ENCODE assay signal across 8 cellular contexts in the genomic region with DNA sequence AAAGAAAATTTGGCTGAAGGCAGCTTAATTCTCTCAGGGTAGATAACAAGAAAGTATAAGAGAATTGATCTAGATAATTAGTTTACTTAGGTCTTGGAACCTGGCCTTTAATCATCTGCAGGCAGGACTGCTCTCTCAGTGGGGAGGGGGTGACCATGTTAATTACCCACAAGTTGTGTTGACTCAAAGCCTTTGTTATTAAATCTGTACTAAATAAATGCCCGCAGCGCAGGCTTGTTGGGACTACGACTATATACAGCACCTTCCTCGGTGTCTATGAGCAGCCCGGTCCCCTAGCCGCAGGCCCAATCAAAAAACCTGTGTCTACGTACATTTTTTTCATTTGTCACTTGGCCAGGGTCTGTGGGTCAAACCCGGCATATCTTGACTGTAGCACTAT.
"Had no signal": no experiment of that assay in that cellular context is flagged by ENCODE, and none has a peak within 500 bp of the region (broad histone marks: within the 10 kb centered on the region; RNA-seq: fewer than 3 reads in every experiment).

No MANE protein-coding gene starts in this region.

- H3K27ac Mint-ChIP-seq: H9, HFFc6 had no signal

- ATAC-seq: HCT116 had no signal

- H2AFZ ChIP-seq: GM23248 had no signal

- H3K4me3 Mint-ChIP-seq: H9, HFFc6 had no signal

- H3K4me1 ChIP-seq: HAP-1 had no signal

- H3K27ac ChIP-seq: GM23248 had no signal

- H3K9me3 ChIP-seq: HAP-1 had no signal

- H3K4me3 ChIP-seq: GM23248, HAP-1 had no signal

- DNase-seq: GM23248, GOT3, H7, H9, HCEC 1CT, HFFc6 had no signal

- H3K36me3 ChIP-seq: HAP-1 had no signal

- H3K9ac ChIP-seq: GM23248 had no signal
